27 cellular contexts compared by ENCODE assay signal in the genomic region with DNA sequence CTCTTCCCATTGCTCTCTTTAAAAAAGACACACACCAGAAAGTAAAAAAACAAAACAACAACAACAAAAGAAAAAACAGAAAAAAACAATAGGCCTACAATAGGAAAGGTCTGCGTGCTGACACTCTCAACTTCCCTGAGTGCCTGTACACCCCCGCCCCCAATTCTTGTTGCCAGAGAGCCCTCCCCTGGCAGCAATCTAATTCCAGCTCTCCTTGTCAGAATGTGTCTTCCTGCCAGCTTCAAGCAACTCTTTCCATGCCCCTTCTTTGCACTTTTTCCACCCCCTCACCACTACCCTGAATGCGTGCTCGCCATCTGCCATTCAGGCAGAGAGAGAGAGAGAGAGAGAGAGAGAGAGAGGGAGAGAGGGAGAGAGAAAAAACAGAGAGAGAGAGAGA.
"Had no signal": no experiment of that assay in that cellular context is flagged by ENCODE, and none has a peak within 500 bp of the region (broad histone marks: within the 10 kb centered on the region; RNA-seq: fewer than 3 reads in every experiment).

No MANE protein-coding gene starts in this region.

- H3K4me3 ChIP-seq: body of pancreas had no signal

- H3K27ac ChIP-seq: body of pancreas had no signal

- H3K27me3 Mint-ChIP-seq: activated B cell treated with CpG ODN at 0.5 μM for 24 hours; activated CD8-positive, alpha-beta memory T cell treated with anti-CD3 and anti-CD28 coated beads, Interleukin-2, amount 10 ng/mL, durations not matched to agents 7 days and 5 days had no signal

- H3K4me3 Mint-ChIP-seq: activated B cell treated with CpG ODN at 0.5 μM for 24 hours; activated CD4-positive, alpha-beta T cell treated with anti-CD3 and anti-CD28 coated beads, Interleukin-2, amount 10 ng/mL, durations not matched to agents 24 days and 14 days; activated CD8-positive, alpha-beta memory T cell treated with anti-CD3 and anti-CD28 coated beads, Interleukin-2, amount 10 ng/mL, durations not matched to agents 7 days and 5 days; activated naive CD4-positive, alpha-beta T cell treated with anti-CD3 and anti-CD28 coated beads, Interleukin-2, amount 50 U/mL, for 24 hours; activated T-cell treated with anti-CD3 and anti-CD28 coated beads, Interleukin-2, amount 50 U/mL, for 24 hours; activated T-helper 1 cell treated with anti-CD3 and anti-CD28 coated beads, Interleukin-12 subunit alpha, Interleukin-12 subunit beta, Interleukin-2, Interleukin-4 antibody, amounts not matched to agents 30 ng/mL and 10 ng/mL and 1 ng/mL, durations not matched to agents 14 hours and 24 hours and 36 hours; central memory CD8-positive, alpha-beta T cell; T-cell had no signal

- H3K27me3 ChIP-seq: body of pancreas had no signal

- H3K36me3 Mint-ChIP-seq: activated CD8-positive, alpha-beta memory T cell treated with anti-CD3 and anti-CD28 coated beads, Interleukin-2, amount 10 ng/mL, durations not matched to agents 7 days and 5 days; activated naive CD4-positive, alpha-beta T cell treated with anti-CD3 and anti-CD28 coated beads, Interleukin-2, amount 50 U/mL, for 24 hours; T-cell had no signal

- H3K9me3 Mint-ChIP-seq: activated B cell treated with CpG ODN at 0.5 μM for 24 hours; activated CD4-positive, alpha-beta T cell treated with anti-CD3 and anti-CD28 coated beads, Interleukin-2, amount 10 ng/mL, durations not matched to agents 24 days and 14 days; activated naive CD4-positive, alpha-beta T cell treated with anti-CD3 and anti-CD28 coated beads, Interleukin-2, amount 50 U/mL, for 24 hours; activated T-cell treated with anti-CD3 and anti-CD28 coated beads, Interleukin-2, amount 50 U/mL, for 24 hours; activated T-helper 1 cell treated with anti-CD3 and anti-CD28 coated beads, Interleukin-12 subunit alpha, Interleukin-12 subunit beta, Interleukin-2, Interleukin-4 antibody, amounts not matched to agents 30 ng/mL and 10 ng/mL and 1 ng/mL, durations not matched to agents 14 hours and 24 hours and 36 hours; central memory CD8-positive, alpha-beta T cell had no signal

- H3K27ac Mint-ChIP-seq: activated B cell treated with CpG ODN at 0.5 μM for 24 hours; activated CD4-positive, alpha-beta T cell treated with anti-CD3 and anti-CD28 coated beads, Interleukin-2, amount 10 ng/mL, durations not matched to agents 24 days and 14 days; activated CD8-positive, alpha-beta memory T cell treated with anti-CD3 and anti-CD28 coated beads, Interleukin-2, amount 10 ng/mL, durations not matched to agents 7 days and 5 days; activated naive CD4-positive, alpha-beta T cell treated with anti-CD3 and anti-CD28 coated beads, Interleukin-2, amount 50 U/mL, for 24 hours; activated T-cell treated with anti-CD3 and anti-CD28 coated beads, Interleukin-2, amount 50 U/mL, for 24 hours; activated T-helper 1 cell treated with anti-CD3 and anti-CD28 coated beads, Interleukin-12 subunit alpha, Interleukin-12 subunit beta, Interleukin-2, Interleukin-4 antibody, amounts not matched to agents 30 ng/mL and 10 ng/mL and 1 ng/mL, durations not matched to agents 14 hours and 24 hours and 36 hours; T-cell had no signal

- ATAC-seq: activated CD8-positive, alpha-beta memory T cell treated with anti-CD3 and anti-CD28 coated beads, Interleukin-2, amount 10 ng/mL, durations not matched to agents 7 days and 5 days; T-cell had no signal

- H3K9me3 ChIP-seq: body of pancreas had no signal

- DNase-seq: activated B cell treated with CpG ODN at 0.5 μM for 24 hours; activated CD4-positive, alpha-beta T cell treated with anti-CD3 and anti-CD28 coated beads for 1 hour; activated CD4-positive, alpha-beta T cell treated with anti-CD3 and anti-CD28 coated beads, Interleukin-2, amount 10 ng/mL, durations not matched to agents 24 days and 14 days; activated CD4-positive, alpha-beta T cell treated with anti-CD3 and anti-CD28 coated beads, Interleukin-2, amount 50 U/mL, for 48 hours; activated CD8-positive, alpha-beta memory T cell treated with anti-CD3 and anti-CD28 coated beads, Interleukin-2, amount 10 ng/mL, durations not matched to agents 7 days and 5 days; activated effector memory CD4-positive, alpha-beta T cell treated with Interleukin-2 at 50 U/mL for 16 hours; activated naive CD4-positive, alpha-beta T cell; activated T-cell treated with anti-CD3 and anti-CD28 coated beads, Interleukin-2, amount 50 U/mL, for 24 hours; aorta; Kasumi-1; KBM-7; NCI-H1105 treated with DMSO at 0.1 percent for 48 hours; NCI-H1436 treated with DMSO at 0.1 percent for 48 hours; NCI-H187; NCI-H2171; NCI-H2227 treated with DMSO at 0.1 percent for 48 hours; NCI-H446 treated with DMSO at 0.1 percent for 48 hours; NCI-H524 treated with DMSO at 0.1 percent for 48 hours; NCI-H774; SHP77 treated with DMSO at 0.1 percent for 48 hours; T-cell; T-helper 2 cell; T1000 had no signal

- H3K4me1 Mint-ChIP-seq: activated B cell treated with CpG ODN at 0.5 μM for 24 hours; activated CD4-positive, alpha-beta T cell treated with anti-CD3 and anti-CD28 coated beads, Interleukin-2, amount 10 ng/mL, durations not matched to agents 24 days and 14 days; activated CD8-positive, alpha-beta memory T cell treated with anti-CD3 and anti-CD28 coated beads, Interleukin-2, amount 10 ng/mL, durations not matched to agents 7 days and 5 days; activated naive CD4-positive, alpha-beta T cell treated with anti-CD3 and anti-CD28 coated beads, Interleukin-2, amount 50 U/mL, for 24 hours; central memory CD8-positive, alpha-beta T cell; T-cell had no signal
